In genomic region chr19:4760285-4760650, GRCh38 we compare ENCODE assay signal across 1 cellular context.
TF ChIP-seq lines count a peak whose summit lies in the region.

No MANE protein-coding gene starts in this region.

TF ChIP-seq in liver, 16 proteins besides CTCF, POLR2A, EP300 and RAD21 (continued from another document):
- TF ChIP-seq, protein P1, sequence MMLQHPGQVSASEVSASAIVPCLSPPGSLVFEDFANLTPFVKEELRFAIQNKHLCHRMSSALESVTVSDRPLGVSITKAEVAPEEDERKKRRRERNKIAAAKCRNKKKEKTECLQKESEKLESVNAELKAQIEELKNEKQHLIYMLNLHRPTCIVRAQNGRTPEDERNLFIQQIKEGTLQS (IDR thresholded peaks at IDR 0.05) = no peak
- no peak for TF ChIP-seq SP1 (IDR thresholded peaks at IDR 0.05)
